ENCODE assay signal across 9 cellular contexts in genomic region chr10:89283174-89283987, GRCh38. TPM values are rescaled to one million over a fixed set of nuclear protein-coding genes. Genes with fewer than 3 reads are reported as not detected.
A peak's percentile ranks its signal among the peaks of the same experiment; 100 is the strongest.
DNase-seq lines count a peak whose midpoint lies in the region; ATAC-seq, FAIRE-seq and TF ChIP-seq lines count a peak whose summit lies in the region.
"Had no signal": no experiment of that assay in that cellular context is flagged by ENCODE, and none has a peak within 500 bp of the region (broad histone marks: within the 10 kb centered on the region; RNA-seq: fewer than 3 reads in every experiment).

No MANE protein-coding gene starts in this region.

- H3K79me2 ChIP-seq in PC-9 (ENCODE audit: low read depth) = no peaks in the 10 kb centered on the region

- BruUV-seq in Calu3 (replicated peaks; lab: Mats Ljungman, UMichigan) = TSS peak; percentile 72
- no TSS peak for BruUV-seq in PC-9 (replicated peaks; lab: Mats Ljungman, UMichigan)

- H3K9me3 ChIP-seq in PC-9 (ENCODE audit: insufficient read depth, low read depth) (no peaks in the 10 kb centered on the region), pancreas (no peaks in the 10 kb centered on the region)

- H3K4me3 Mint-ChIP-seq in Calu3 (ENCODE audit: low read depth, unreplicated experiment) = no peak overlapping the region

- peak overlapping the region; percentile 78 for H3K27ac Mint-ChIP-seq in Calu3 (ENCODE audit: unreplicated experiment)

- peaks cover 15% of the 10 kb centered on the region for H3F3A ChIP-seq in PC-9 (ENCODE audit: insufficient read depth, low read depth)

- H4K20me1 ChIP-seq in PC-9 (ENCODE audit: insufficient read depth) = no peaks in the 10 kb centered on the region

- H3K27me3 ChIP-seq in PC-9 (ENCODE audit: insufficient read depth, low read depth) = no peaks in the 10 kb centered on the region
- H3K27me3 ChIP-seq in pancreas = no peaks in the 10 kb centered on the region

- no peaks in the 10 kb centered on the region for H3K9me3 Mint-ChIP-seq in Calu3 (ENCODE audit: low read depth, unreplicated experiment)

- H3K4me1 ChIP-seq in PC-9 (replicated peaks; ENCODE audit: insufficient read depth) (peaks cover 61% of the 10 kb centered on the region), pancreas (peaks cover 0 to 17% (median 1%) of the 10 kb centered on the region in 3 donors)

- DNase-seq in Calu3 = no peak
- no peak for DNase-seq in PC-9
- DNase-seq in fibroblast of peridontal ligament (ENCODE audit: extremely low read depth) = peak; percentile 22
- no peak for DNase-seq in pancreas
- no peak for DNase-seq in AML-193 (lab: John Stamatoyannopoulos, UW)
- no peak for DNase-seq in LoVo (ENCODE audit: low spot score)
- DNase-seq in superior temporal gyrus (ENCODE audit: extremely low spot score) = no peak

- H3K4me3 ChIP-seq in PC-9 (no peak overlapping the region), pancreas (no peak overlapping the region)

- TF ChIP-seq CTCF in Calu3 (IDR thresholded peaks at IDR 0.05; ENCODE audit: unreplicated experiment) (no peak), PC-9 (conservative IDR thresholded peaks at IDR 0.05) (no peak), pancreas (IDR thresholded peaks at IDR 0.05) (no peak)

- peak overlapping the region; percentile 4; the same call in 1 of the 2 replicates for H3K4me2 ChIP-seq in PC-9

- WGBS in pancreas, 2 donors = 53 to 56% methylated on average over 6 of the region's 6 CpGs

- FAIRE-seq in pancreas (lab: Jason Lieb, UNC) = no peak
- FAIRE-seq: G401.6 had no signal

- H3K27ac ChIP-seq in PC-9 = peak overlapping the region; percentile 47
- H3K27ac ChIP-seq in pancreas = peak overlapping the region in 3 of 4 donors; percentile 23 to 76 (median 70)

- CTCF ChIA-PET in Calu3 (lab: Charles Lee) = interaction anchor here (1.0 kb wide), 1 partner anchor 21 kb away, joined by 4 read pairs; no protein-coding TSS in a partner anchor
- CTCF ChIA-PET in PC-9 (lab: Charles Lee) = no interaction called here

- no peaks in the 10 kb centered on the region for H3K27me3 Mint-ChIP-seq in Calu3 (ENCODE audit: unreplicated experiment)

- ATAC-seq in pancreas = peak in 3 of 4 donors; percentile 53 to 58 (median 57)
- no peak for ATAC-seq in esophagus mucosa

- H3K36me3 ChIP-seq in PC-9 (ENCODE audit: low read depth) (no peaks in the 10 kb centered on the region), pancreas (no peaks in the 10 kb centered on the region)

- no peak overlapping the region for H2AFZ ChIP-seq in PC-9

- intact Hi-C loops in Calu3 (cut with micrococcal nuclease; ENCODE audit: unreplicated experiment) = no loop called here
- intact Hi-C loops in PC-9 (cut with micrococcal nuclease; ENCODE audit: unreplicated experiment) = no loop called here
- intact Hi-C loops in pancreas (cut with DNase I) = no loop called here

- H3K36me3 Mint-ChIP-seq in Calu3 (ENCODE audit: insufficient read depth, unreplicated experiment) = peaks cover 5% of the 10 kb centered on the region

- H3K4me1 Mint-ChIP-seq in Calu3 (ENCODE audit: low read depth, unreplicated experiment) = peaks cover 55% of the 10 kb centered on the region

- no peaks in the 10 kb centered on the region for H3K9me2 ChIP-seq in PC-9 (ENCODE audit: insufficient read depth)

- POLR2A ChIA-PET in PC-9 (lab: Charles Lee; ENCODE audit: unreplicated experiment) = no interaction called here

RNA-seq across cellular contexts. Expression of gene IFIT2, which starts 18.5 kb away (rescaled TPM):
- total RNA-seq in Calu3 (2022) (40.8 and 139 TPM in 2 replicates), PC-9 (2021) (3.6 and 4.4 TPM in 2 replicates), pancreas (1 to 10 TPM; 1.3 to 7.5 (median 1.7) TPM), esophagus mucosa (1.5 TPM)
- 1 to 10 TPM; 1.5 to 1.6 TPM for polyA plus RNA-seq in pancreas

RNA-seq across cellular contexts. Expression of gene LIPA, which starts 31.8 kb away (rescaled TPM):
- total RNA-seq in Calu3 (2022) (66.7 and 127 TPM in 2 replicates), PC-9 (2021) (32.4 and 45.2 TPM in 2 replicates), pancreas (10 to 100 TPM; 11.7 to 52.6 (median 17.6) TPM), esophagus mucosa (26.6 TPM)
- polyA plus RNA-seq in pancreas = 10 to 100 TPM in 1 of 2 donors, 1 to 10 TPM in 1; 4.7 to 18.1 TPM

RNA-seq across cellular contexts. Expression of gene IFIT3, which starts 44.4 kb away (rescaled TPM):
- total RNA-seq in Calu3 (2022) (45.2 and 153 TPM in 2 replicates), PC-9 (2021) (6.2 and 7.2 TPM in 2 replicates), pancreas (10 to 100 TPM in 1 of 6 donors, 1 to 10 TPM in 5; 2.3 to 11.6 (median 3.9) TPM), esophagus mucosa (3.8 TPM)
- 1 to 10 TPM; 2.3 to 4.6 TPM for polyA plus RNA-seq in pancreas
